In the genomic region with DNA sequence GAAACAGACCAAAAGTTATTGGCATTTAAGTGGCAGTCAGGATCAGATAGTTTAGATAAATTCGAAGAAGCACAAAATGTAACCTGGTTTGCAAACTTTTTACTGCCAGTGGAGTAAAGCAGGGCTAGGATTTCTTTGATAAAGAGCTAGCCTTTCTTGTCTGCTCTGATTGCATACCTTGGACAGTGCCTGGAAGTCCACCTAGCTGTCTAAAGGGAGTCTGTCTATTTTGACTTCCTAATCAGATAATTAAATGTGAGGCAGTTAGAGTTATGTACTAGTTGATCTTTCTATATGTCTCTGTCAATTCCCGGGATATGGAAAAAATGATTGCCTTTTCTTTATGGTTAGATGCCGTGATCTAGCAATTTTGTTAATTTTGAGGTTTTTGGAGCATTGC, we compare ENCODE assay signal across 3 cellular contexts.
A peak's percentile ranks its signal among the peaks of the same experiment; 100 is the strongest.
TF ChIP-seq lines count a peak whose summit lies in the region.

No MANE protein-coding gene starts in this region.

TF ChIP-seq in GM23338, 12 proteins besides CTCF, POLR2A, EP300 and RAD21:
- TF ChIP-seq EZH2phosphoT487 (IDR thresholded peaks at IDR 0.05; ENCODE audit: unreplicated experiment), result no peak
- no peak for TF ChIP-seq EZH2 (IDR thresholded peaks at IDR 0.05; ENCODE audit: low read depth, unreplicated experiment)
- TF ChIP-seq NANOG (IDR thresholded peaks at IDR 0.05; ENCODE audit: borderline replicate concordance), result no peak
- TF ChIP-seq, protein P1, sequence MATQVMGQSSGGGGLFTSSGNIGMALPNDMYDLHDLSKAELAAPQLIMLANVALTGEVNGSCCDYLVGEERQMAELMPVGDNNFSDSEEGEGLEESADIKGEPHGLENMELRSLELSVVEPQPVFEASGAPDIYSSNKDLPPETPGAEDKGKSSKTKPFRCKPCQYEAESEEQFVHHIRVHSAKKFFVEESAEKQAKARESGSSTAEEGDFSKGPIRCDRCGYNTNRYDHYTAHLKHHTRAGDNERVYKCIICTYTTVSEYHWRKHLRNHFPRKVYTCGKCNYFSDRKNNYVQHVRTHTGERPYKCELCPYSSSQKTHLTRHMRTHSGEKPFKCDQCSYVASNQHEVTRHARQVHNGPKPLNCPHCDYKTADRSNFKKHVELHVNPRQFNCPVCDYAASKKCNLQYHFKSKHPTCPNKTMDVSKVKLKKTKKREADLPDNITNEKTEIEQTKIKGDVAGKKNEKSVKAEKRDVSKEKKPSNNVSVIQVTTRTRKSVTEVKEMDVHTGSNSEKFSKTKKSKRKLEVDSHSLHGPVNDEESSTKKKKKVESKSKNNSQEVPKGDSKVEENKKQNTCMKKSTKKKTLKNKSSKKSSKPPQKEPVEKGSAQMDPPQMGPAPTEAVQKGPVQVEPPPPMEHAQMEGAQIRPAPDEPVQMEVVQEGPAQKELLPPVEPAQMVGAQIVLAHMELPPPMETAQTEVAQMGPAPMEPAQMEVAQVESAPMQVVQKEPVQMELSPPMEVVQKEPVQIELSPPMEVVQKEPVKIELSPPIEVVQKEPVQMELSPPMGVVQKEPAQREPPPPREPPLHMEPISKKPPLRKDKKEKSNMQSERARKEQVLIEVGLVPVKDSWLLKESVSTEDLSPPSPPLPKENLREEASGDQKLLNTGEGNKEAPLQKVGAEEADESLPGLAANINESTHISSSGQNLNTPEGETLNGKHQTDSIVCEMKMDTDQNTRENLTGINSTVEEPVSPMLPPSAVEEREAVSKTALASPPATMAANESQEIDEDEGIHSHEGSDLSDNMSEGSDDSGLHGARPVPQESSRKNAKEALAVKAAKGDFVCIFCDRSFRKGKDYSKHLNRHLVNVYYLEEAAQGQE (IDR thresholded peaks at IDR 0.05; ENCODE audit: unreplicated experiment), result peak; percentile 52

TF ChIP-seq in PFSK-1, 5 proteins besides CTCF, POLR2A, EP300 and RAD21:
- no peak for TF ChIP-seq POLR2AphosphoS5 (IDR thresholded peaks at IDR 0.05; ENCODE audit: low read depth, low read length)
- TF ChIP-seq, protein P1 (IDR thresholded peaks at IDR 0.05; ENCODE audit: insufficient read depth in 1 of 2, low read depth in 2 of 2, low read length in 2 of 2), result peak; percentile 81 to 94

TF ChIP-seq in endothelial cell of umbilical vein, 7 proteins besides CTCF, POLR2A, EP300 and RAD21:
- TF ChIP-seq FOS (IDR thresholded peaks at IDR 0.05; ENCODE audit: borderline replicate concordance, insufficient read depth, low read length), result no peak
- TF ChIP-seq JUN (IDR thresholded peaks at IDR 0.05; ENCODE audit: borderline replicate concordance, insufficient read depth, insufficient read length, low read depth), result no peak
- no peak for TF ChIP-seq GATA2 (IDR thresholded peaks at IDR 0.05; ENCODE audit: insufficient read depth, insufficient read length, low read depth, low read length)
- TF ChIP-seq, protein P2, sequence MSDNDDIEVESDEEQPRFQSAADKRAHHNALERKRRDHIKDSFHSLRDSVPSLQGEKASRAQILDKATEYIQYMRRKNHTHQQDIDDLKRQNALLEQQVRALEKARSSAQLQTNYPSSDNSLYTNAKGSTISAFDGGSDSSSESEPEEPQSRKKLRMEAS (IDR thresholded peaks at IDR 0.05; ENCODE audit: insufficient read depth, insufficient read length), result no peak
- TF ChIP-seq MYC (IDR thresholded peaks at IDR 0.05; ENCODE audit: low read depth, low read length), result no peak
TF ChIP-seq in endothelial cell of umbilical vein: peak in this region for 0.
